8 cellular contexts compared by ENCODE assay signal in the genomic region with DNA sequence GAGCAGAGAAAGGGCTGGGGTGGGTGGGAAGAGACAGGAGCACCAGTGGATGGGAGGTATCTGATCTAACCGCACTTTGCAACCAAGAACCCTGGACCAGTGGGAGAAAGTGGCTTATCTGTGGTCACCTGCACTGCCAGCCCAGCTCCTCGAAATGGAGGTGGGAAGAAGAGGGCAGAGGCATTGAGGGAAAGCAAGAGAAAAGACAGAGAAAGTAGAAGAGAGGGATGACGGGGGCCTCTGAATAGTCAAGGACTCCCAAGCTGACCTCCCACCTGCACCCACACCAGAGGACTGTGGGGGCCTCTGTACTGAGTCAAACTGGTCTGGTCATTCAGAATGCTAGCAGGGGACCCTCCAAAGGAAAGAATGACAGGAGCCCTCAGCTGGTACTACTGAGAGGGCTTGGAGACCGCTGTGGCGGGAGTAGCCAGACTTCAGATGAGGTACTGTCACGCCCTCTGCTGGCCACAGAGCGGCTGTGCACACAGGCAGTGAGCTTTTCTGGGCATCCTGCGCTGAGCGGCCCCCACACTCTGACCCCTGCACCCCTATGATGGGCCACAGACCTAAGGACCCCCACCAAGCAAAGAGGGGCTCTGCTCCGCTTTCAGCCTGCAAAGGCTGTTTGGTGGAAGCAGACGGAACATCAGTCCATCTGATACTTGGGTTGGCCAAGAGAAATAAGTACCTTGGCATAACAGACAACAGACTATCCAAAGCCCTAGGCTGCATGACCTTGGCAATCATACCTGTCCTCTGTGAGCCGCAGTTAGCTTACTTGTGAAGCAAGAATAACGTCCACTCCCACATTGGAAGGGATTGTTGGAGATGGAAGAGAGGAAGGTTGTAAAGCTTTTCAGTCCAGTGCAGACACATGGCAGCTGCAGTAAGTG.
DNase-seq lines count a peak whose midpoint lies in the region; ATAC-seq and TF ChIP-seq lines count a peak whose summit lies in the region.

No MANE protein-coding gene starts in this region.

- intact Hi-C loops in adrenal gland (cut with DNase I) (loop anchor here (5.0 to 10.0 kb wide), 2 partner anchors 270 to 272 kb away; no protein-coding TSS in a partner anchor), left ventricle myocardium inferior (cut with micrococcal nuclease) (loop anchor here (10.0 kb wide), 1 partner anchor 270 kb away; no protein-coding TSS in a partner anchor)

- ATAC-seq in HG03039 (IDR thresholded peaks at IDR 0.05; ENCODE audit: unreplicated experiment), result no peak

- H4K20me1 ChIP-seq in SU-DHL-6 (ENCODE audit: low read depth, low read length), result no peaks in the 10 kb centered on the region

- WGBS in adrenal gland, 4 donors, result 23 to 33% (median 27%) methylated on average over 5 to 13 of the region's 13 CpGs

- H3K79me2 ChIP-seq in SU-DHL-6 (ENCODE audit: insufficient read depth, low read length), result no peaks in the 10 kb centered on the region

- H3F3A ChIP-seq in SU-DHL-6 (ENCODE audit: insufficient read depth), result no peaks in the 10 kb centered on the region

- DNase-seq in GM12864 (ENCODE audit: low read depth) (no peak), Kasumi-1 (lab: John Stamatoyannopoulos, UW) (peak; percentile 63 to 73), adrenal gland (peak; percentile 49 to 83 (median 73)), left ventricle myocardium inferior (peak; percentile 68), retina (peak; percentile 90), NCI-H2029 (lab: John Stamatoyannopoulos, UW) (no peak)

- H2AFZ ChIP-seq in SU-DHL-6 (ENCODE audit: low read depth, low read length, severe bottlenecking), result no peak overlapping the region

- no peak overlapping the region for H3K9ac ChIP-seq in SU-DHL-6 (ENCODE audit: low read length)

- TF ChIP-seq CTCF in GM12864 (IDR thresholded peaks at IDR 0.05; ENCODE audit: low read depth, low read length, missing control alignments) (peak; percentile 96), SU-DHL-6 (IDR thresholded peaks at IDR 0.05; ENCODE audit: insufficient read depth, low read length, poor library complexity, severe bottlenecking) (peak; percentile 82), adrenal gland (IDR thresholded peaks at IDR 0.05) (peak; percentile 77 to 96 (median 92)), left ventricle myocardium inferior (IDR thresholded peaks at IDR 0.05; ENCODE audit: borderline replicate concordance) (peak; percentile 95)

- no peaks in the 10 kb centered on the region for H3K4me1 ChIP-seq in adrenal gland (replicated peaks in 1 of 2)
- H3K4me1 ChIP-seq in left ventricle myocardium inferior, result peaks cover 26% of the 10 kb centered on the region

- no peak overlapping the region for H3K4me2 ChIP-seq in SU-DHL-6 (ENCODE audit: low read depth, low read length, poor library complexity, severe bottlenecking)

- H3K9me2 ChIP-seq in SU-DHL-6 (replicated peaks; ENCODE audit: insufficient read depth, low read length), result no peaks in the 10 kb centered on the region

- H3K9me3 ChIP-seq in SU-DHL-6 (ENCODE audit: insufficient read depth, low read length), result no peaks in the 10 kb centered on the region
- H3K9me3 ChIP-seq in adrenal gland (replicated peaks in 1 of 3), result no peaks in the 10 kb centered on the region
- no peaks in the 10 kb centered on the region for H3K9me3 ChIP-seq in left ventricle myocardium inferior (replicated peaks)

- TF ChIP-seq POLR2A in adrenal gland (IDR thresholded peaks at IDR 0.05), result no peak

- H3K27ac ChIP-seq in SU-DHL-6 (ENCODE audit: low read depth, low read length) (no peak overlapping the region), adrenal gland (no peak overlapping the region), left ventricle myocardium inferior (replicated peaks) (no peak overlapping the region)

- H3K36me3 ChIP-seq in SU-DHL-6 (ENCODE audit: low read length), result no peaks in the 10 kb centered on the region
- no peaks in the 10 kb centered on the region for H3K36me3 ChIP-seq in adrenal gland (replicated peaks in 1 of 2)
- no peaks in the 10 kb centered on the region for H3K36me3 ChIP-seq in left ventricle myocardium inferior

- H3K4me3 ChIP-seq in GM12864 (ENCODE audit: low read depth, low read length) (no peak overlapping the region), SU-DHL-6 (ENCODE audit: insufficient read depth, low read length, poor library complexity, severe bottlenecking) (no peak overlapping the region), adrenal gland (no peak overlapping the region), left ventricle myocardium inferior (no peak overlapping the region)

- H3K27me3 ChIP-seq in SU-DHL-6 (ENCODE audit: low read length) (no peaks in the 10 kb centered on the region), adrenal gland (no peaks in the 10 kb centered on the region), left ventricle myocardium inferior (ENCODE audit: low read depth) (peaks cover 26% of the 10 kb centered on the region)

Comparison
In these comparisons a context has a peak if more than half of its experiments do, and no peak if none do; other contexts are left out.
1. DNase-seq: peak in Kasumi-1 (2 of 2), adrenal gland (7 of 7), left ventricle myocardium inferior (single experiment) and retina (single experiment); none in GM12864 (single experiment) and NCI-H2029 (single experiment).
2. Peak in every context shown above with its lines, with median percentiles within 50 percentile points of each other: CTCF ChIP-seq.